ENCODE assay signal across 22 cellular contexts in the genomic region with DNA sequence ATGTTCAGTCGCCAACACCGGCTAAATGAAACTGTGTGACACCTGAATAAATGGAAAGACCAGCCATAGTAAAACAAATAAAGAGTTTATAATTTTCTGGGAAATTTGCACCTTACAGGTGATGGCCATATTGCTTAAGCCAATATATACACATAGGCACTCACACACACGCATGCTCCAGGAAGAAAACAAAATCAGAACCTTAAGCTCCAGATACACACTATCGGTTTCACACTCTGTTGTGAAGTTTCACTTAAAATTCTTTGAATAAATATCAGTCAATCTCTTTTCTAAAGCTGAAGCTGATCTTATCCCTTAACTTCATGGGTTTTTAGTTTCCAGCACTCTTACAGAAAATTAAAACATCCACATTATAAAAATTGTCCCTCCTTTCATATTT.
"Had no signal": no experiment of that assay in that cellular context is flagged by ENCODE, and none has a peak within 500 bp of the region (broad histone marks: within the 10 kb centered on the region; RNA-seq: fewer than 3 reads in every experiment).

No MANE protein-coding gene starts in this region.

- DNase-seq: stimulated activated CD4-positive, alpha-beta T cell treated with anti-CD3 and anti-CD28 coated beads, Interleukin-2, amount 100 ng/mL, for 48 hours; stimulated activated CD4-positive, alpha-beta T cell treated with anti-CD3 and anti-CD28 coated beads, Interleukin-4, amount 100 ng/mL, for 1 hour; stimulated activated CD4-positive, alpha-beta T cell treated with anti-CD3 and anti-CD28 coated beads, Interleukin-4, amount 100 ng/mL, for 24 hours; stimulated activated CD4-positive, alpha-beta T cell treated with anti-CD3 and anti-CD28 coated beads, Interleukin-4, amount 100 ng/mL, for 4 hours; stimulated activated CD8-positive, alpha-beta memory T cell treated with anti-CD3 and anti-CD28 coated beads, Interleukin-4, amount 100 ng/mL, for 48 hours; stimulated activated naive B cell treated with anti-CD40 and anti-IgM and Interleukin-4, amounts not matched to agents 10 μg/mL and 1 μg/mL and 100 μg/mL, for 72 hours; stimulated activated naive CD4-positive, alpha-beta T cell; stimulated activated naive CD4-positive, alpha-beta T cell treated with Interleukin-2 at 50 U/mL for 16 hours; stimulated activated naive CD8-positive, alpha-beta T cell treated with anti-CD3 and anti-CD28 coated beads, Interleukin-15, amount 100 ng/mL, for 72 hours; stimulated activated naive CD8-positive, alpha-beta T cell treated with anti-CD3 and anti-CD28 coated beads, Interleukin-15, Interleukin-2, amounts not matched to agents 100 U/mL and 50 U/mL, for 24 hours; stomach; substantia nigra; testis; thyroid gland; tibial artery; transverse colon; trophoblast cell; upper lobe of left lung; upper lobe of right lung; uterus had no signal

- ATAC-seq: stimulated activated effector memory CD8-positive, alpha-beta T cell treated with anti-CD3 and anti-CD28 coated beads, Interleukin-12 subunit alpha, Interleukin-12 subunit beta, amount 100 ng/mL, for 72 hours; stimulated activated memory B cell treated with anti-CD40 and anti-IgM and Interleukin-4, amounts not matched to agents 10 μg/mL and 1 μg/mL and 100 μg/mL, for 72 hours; stimulated activated naive B cell treated with anti-CD40 and anti-IgM and Interleukin-4, amounts not matched to agents 10 μg/mL and 1 μg/mL and 100 μg/mL, for 72 hours; stimulated activated naive CD8-positive, alpha-beta T cell treated with anti-CD3 and anti-CD28 coated beads, Interleukin-15, amount 100 ng/mL, for 72 hours; stimulated activated naive CD8-positive, alpha-beta T cell treated with anti-CD3 and anti-CD28 coated beads, Interleukin-15, Interleukin-2, amounts not matched to agents 100 U/mL and 50 U/mL, for 24 hours; upper lobe of right lung had no signal
